18 cellular contexts compared by ENCODE assay signal in the genomic region with DNA sequence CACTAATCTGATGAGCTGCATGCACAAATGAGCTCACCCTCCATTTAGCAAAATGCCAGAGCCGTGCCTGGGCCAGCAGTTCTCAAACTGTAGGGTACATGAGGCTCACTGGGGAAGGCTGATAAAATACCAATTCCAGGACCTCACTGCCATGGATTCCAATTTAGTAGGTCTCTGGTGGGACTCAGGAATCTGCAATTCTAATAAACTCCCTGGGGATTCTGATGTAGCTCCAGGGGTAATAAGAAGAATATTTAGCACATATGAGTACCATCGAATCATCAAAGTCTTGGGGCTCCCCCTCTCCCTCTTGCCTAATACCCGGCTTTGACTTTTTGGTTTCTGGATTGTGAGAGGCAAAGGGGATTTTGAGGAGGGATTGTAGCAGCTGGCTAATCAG.
"Had no signal": no experiment of that assay in that cellular context is flagged by ENCODE, and none has a peak within 500 bp of the region (broad histone marks: within the 10 kb centered on the region; RNA-seq: fewer than 3 reads in every experiment).

No MANE protein-coding gene starts in this region.

- DNase-seq: activated B cell treated with CpG ODN at 0.5 μM for 24 hours; activated CD4-positive, alpha-beta memory T cell treated with anti-CD3 and anti-CD28 coated beads, Interleukin-2, amount 10 ng/mL, durations not matched to agents 7 days and 5 days; activated CD4-positive, alpha-beta T cell treated with anti-CD3 and anti-CD28 coated beads for 1 hour; activated CD4-positive, alpha-beta T cell treated with anti-CD3 and anti-CD28 coated beads, Interleukin-2, amount 10 ng/mL, durations not matched to agents 24 days and 14 days; activated gamma-delta T cell; activated naive CD4-positive, alpha-beta T cell treated with anti-CD3 and anti-CD28 coated beads for 36 hours; activated T-cell treated with anti-CD3 and anti-CD28 coated beads for 4 hours; activated T-cell treated with anti-CD3 and anti-CD28 coated beads, Interleukin-2, amount 50 U/mL, for 48 hours; cerebellar nuclear complex; MM.1S; NCI-H1436; NCI-H1694 treated with DMSO at 0.1 percent for 48 hours; NCI-H510A treated with DMSO at 0.1 percent for 48 hours; SK-N-SH; SW 1271 had no signal

- H3K9me3 ChIP-seq: SK-N-SH had no signal

- H3K4me2 ChIP-seq: SK-N-SH had no signal

- H3K4me3 ChIP-seq: cardiac muscle cell had no signal

- H3K9ac ChIP-seq: SK-N-SH had no signal

- H3K27me3 ChIP-seq: cardiac muscle cell had no signal

- FAIRE-seq: astrocyte, colon had no signal

- H3K36me3 ChIP-seq: cardiac muscle cell had no signal

- H3K27ac ChIP-seq: cardiac muscle cell had no signal
